Comparison of ENCODE assay signal across 1 cellular context in genomic region chr17:48037036-48037881, GRCh38.
A peak's percentile ranks its signal among the peaks of the same experiment; 100 is the strongest.
TF ChIP-seq lines count a peak whose summit lies in the region.

COPZ2 (minus strand) TSS chr17:48037797; CDS start chr17:48037777, 20 bp downstream.

TF ChIP-seq in HepG2, 621 proteins besides CTCF, POLR2A, EP300 and RAD21 (continued from another document and continues in another):
- TF ChIP-seq ZNF687 (CRISPR knock-in tag; IDR thresholded peaks at IDR 0.05) (peak; percentile 88), ZNF496 (CRISPR knock-in tag; IDR thresholded peaks at IDR 0.05; ENCODE audit: insufficient replicate concordance) (no peak), ZNF225 (CRISPR knock-in tag; IDR thresholded peaks at IDR 0.05) (0 out of 2 replicates have a peak, but pooled peaks have one; percentile 58), ZBTB40 (IDR thresholded peaks at IDR 0.05) (no peak), ZBTB40 (CRISPR knock-in tag; IDR thresholded peaks at IDR 0.05) (no peak), REST (IDR thresholded peaks at IDR 0.05; ENCODE audit: borderline replicate concordance in 1 of 2, low read depth in 1 of 2, low read length in 2 of 2) (no peak), SMAD9 (CRISPR knock-in tag; IDR thresholded peaks at IDR 0.05) (peak; percentile 78; the same call in 1 of the 2 replicates), ZSCAN22 (CRISPR knock-in tag; IDR thresholded peaks at IDR 0.05) (no peak), SNRNP70 (IDR thresholded peaks at IDR 0.05; ENCODE audit: low read depth, low read length) (no peak), PHB2 (IDR thresholded peaks at IDR 0.05; ENCODE audit: partially characterized antibody) (no peak), GZF1 (CRISPR knock-in tag; IDR thresholded peaks at IDR 0.05) (no peak), ZNF609 (CRISPR knock-in tag; IDR thresholded peaks at IDR 0.05; ENCODE audit: borderline replicate concordance) (peak; percentile 22; the same call in 1 of the 2 replicates), HIVEP1 (CRISPR knock-in tag; IDR thresholded peaks at IDR 0.05) (peak; percentile 62; the same call in 1 of the 2 replicates), NFRKB (IDR thresholded peaks at IDR 0.05) (no peak), PRDM10 (CRISPR knock-in tag; IDR thresholded peaks at IDR 0.05; ENCODE audit: low read depth) (peak; percentile 79), ZNF501 (CRISPR knock-in tag; IDR thresholded peaks at IDR 0.05) (peak; percentile 76), ISX (CRISPR knock-in tag; conservative IDR thresholded peaks at IDR 0.05) (no peak), ZFP1 (CRISPR knock-in tag; IDR thresholded peaks at IDR 0.05) (0 out of 2 replicates have a peak, but pooled peaks have one; percentile 22), CBX1 (IDR thresholded peaks at IDR 0.05; ENCODE audit: low read depth) (no peak), THYN1 (CRISPR knock-in tag; IDR thresholded peaks at IDR 0.05; ENCODE audit: borderline replicate concordance, low read depth) (0 out of 2 replicates have a peak, but pooled peaks have one; percentile 58), NRL (CRISPR knock-in tag; IDR thresholded peaks at IDR 0.05; ENCODE audit: borderline replicate concordance) (peak; percentile 14; the same call in 1 of the 2 replicates), ETV5 (CRISPR knock-in tag; IDR thresholded peaks at IDR 0.05; ENCODE audit: borderline replicate concordance) (peak; percentile 80), MIXL1 (CRISPR knock-in tag; IDR thresholded peaks at IDR 0.05) (no peak), NR1H2 (CRISPR knock-in tag; IDR thresholded peaks at IDR 0.05; ENCODE audit: borderline replicate concordance, low read depth) (no peak), ZNF704 (CRISPR knock-in tag; IDR thresholded peaks at IDR 0.05; ENCODE audit: borderline replicate concordance) (no peak), HNRNPL (IDR thresholded peaks at IDR 0.05; ENCODE audit: low read depth, low read length) (peak; percentile 100), ZNF263 (CRISPR knock-in tag; IDR thresholded peaks at IDR 0.05) (no peak)
